In genomic region chr2:215784371-215784783, GRCh38 we compare ENCODE assay signal across 17 cellular contexts.
DNase-seq lines count a peak whose midpoint lies in the region; ATAC-seq, FAIRE-seq and TF ChIP-seq lines count a peak whose summit lies in the region.
"Had no signal": no experiment of that assay in that cellular context is flagged by ENCODE, and none has a peak within 500 bp of the region (broad histone marks: within the 10 kb centered on the region; RNA-seq: fewer than 3 reads in every experiment).

No MANE protein-coding gene starts in this region.

- H3K27ac Mint-ChIP-seq in GM23338: no peak overlapping the region; the same call in 1 of the 2 replicates
- H3K27ac Mint-ChIP-seq: activated CD8-positive, alpha-beta T cell treated with anti-CD3 and anti-CD28 coated beads for 36 hours; naive thymus-derived CD8-positive, alpha-beta T cell had no signal

- FAIRE-seq in K562 (lab: Jason Lieb, UNC): no peak

- TF ChIP-seq CTCF in GM23338 (conservative IDR thresholded peaks at IDR 0.05; ENCODE audit: low read depth in 2 of 2) (no peak), K562 (IDR thresholded peaks at IDR 0.05 in 2 of 3, conservative IDR thresholded peaks at IDR 0.05 in 1 of 3; ENCODE audit: insufficient read depth in 2 of 3, low read depth in 1 of 3, low read length in 3 of 3) (no peak)

- 62% methylated on average over 3 of the region's 3 CpGs for WGBS in K562 (ENCODE audit: insufficient coverage, low coverage, missing lambda C conversion rate)

- H3F3A ChIP-seq in GM23338 (replicated peaks; ENCODE audit: low read depth): no peaks in the 10 kb centered on the region

- no peaks in the 10 kb centered on the region for H3K9me3 Mint-ChIP-seq in GM23338
- H3K9me3 Mint-ChIP-seq: activated CD8-positive, alpha-beta T cell treated with anti-CD3 and anti-CD28 coated beads for 36 hours; naive thymus-derived CD8-positive, alpha-beta T cell had no signal

- DNase-seq in GM23338 (ENCODE audit: low spot score) (no peak), K562 (ENCODE audit: extremely low read depth in 1 of 4, low spot score in 3 of 4) (no peak), hepatic stellate cell (ENCODE audit: low spot score) (peak; percentile 37), NCI-H69 (lab: John Stamatoyannopoulos, UW) (no peak), mucosa of gallbladder (ENCODE audit: low spot score) (no peak)
- DNase-seq: activated CD8-positive, alpha-beta T cell treated with anti-CD3 and anti-CD28 coated beads for 36 hours; adrenal gland; DMS79 treated with DMSO at 0.1 percent for 48 hours; hypothalamus; naive thymus-derived CD8-positive, alpha-beta T cell; NCI-H524 treated with DMSO at 0.1 percent for 48 hours; SW 1271; upper lobe of left lung had no signal

- H4K20me1 ChIP-seq in GM23338 (replicated peaks; ENCODE audit: insufficient read depth): no peaks in the 10 kb centered on the region
- H4K20me1 ChIP-seq in K562 (replicated peaks; ENCODE audit: control insufficient read depth, insufficient read depth, low read length): no peaks in the 10 kb centered on the region

- intact Hi-C loops in K562 (cut with micrococcal nuclease): no loop called here

- H3K27me3 ChIP-seq in GM23338 (ENCODE audit: insufficient read depth): no peaks in the 10 kb centered on the region
- H3K27me3 ChIP-seq in K562 (ENCODE audit: control insufficient read depth in 2 of 2, insufficient read depth in 2 of 2, low read length in 2 of 2): no peaks in the 10 kb centered on the region
- H3K27me3 ChIP-seq in stomach smooth muscle (ENCODE audit: control insufficient read depth in 1 of 2, insufficient read depth in 2 of 2, low read length in 2 of 2): no peaks in the 10 kb centered on the region
- H3K27me3 ChIP-seq: adrenal gland, upper lobe of left lung had no signal

- H3K79me2 ChIP-seq in GM23338 (replicated peaks; ENCODE audit: insufficient read depth) (no peaks in the 10 kb centered on the region), K562 (ENCODE audit: control insufficient read depth, insufficient read depth, low read length) (no peaks in the 10 kb centered on the region)

- no TSS peak for BruUV-seq in K562 (replicated peaks; lab: Mats Ljungman, UMichigan)

- H3K36me3 ChIP-seq in GM23338 (ENCODE audit: insufficient read depth) (no peaks in the 10 kb centered on the region), K562 (ENCODE audit: control insufficient read depth, insufficient read depth, low read length) (no peaks in the 10 kb centered on the region), stomach smooth muscle (ENCODE audit: control insufficient read depth in 2 of 2, insufficient read depth in 2 of 2, low read length in 2 of 2) (no peaks in the 10 kb centered on the region)
- H3K36me3 ChIP-seq: adrenal gland, upper lobe of left lung had no signal

- TF ChIP-seq RAD21 in K562 (CRISPR knock-in tag; conservative IDR thresholded peaks at IDR 0.05 in 1 of 2, IDR thresholded peaks at IDR 0.05 in 1 of 2): no peak

- H3K9ac ChIP-seq in K562 (ENCODE audit: insufficient read depth in 1 of 2, low read depth in 2 of 2, low read length in 2 of 2) (no peak overlapping the region; a peak in 1 of 4 replicates), stomach smooth muscle (ENCODE audit: low read length in 2 of 2) (peak overlapping the region in 1 of 2 donors; percentile 30)
- H3K9ac ChIP-seq: KMS-11 had no signal

- in situ Hi-C loops in K562 (cut with MboI): no loop called here

- H3K27ac ChIP-seq in GM23338 (ENCODE audit: low read depth) (no peak overlapping the region), K562 (ENCODE audit: extremely low read depth, low read depth, low read length) (no peak overlapping the region), stomach smooth muscle (ENCODE audit: low read length) (peak overlapping the region; percentile 85)
- H3K27ac ChIP-seq: KMS-11, upper lobe of left lung had no signal

- ATAC-seq in GM23338 (no peak), K562 (no peak), GM19397 (IDR thresholded peaks at IDR 0.05; ENCODE audit: unreplicated experiment) (no peak), GM21381 (IDR thresholded peaks at IDR 0.05; ENCODE audit: unreplicated experiment) (no peak)
- ATAC-seq: activated CD8-positive, alpha-beta T cell treated with anti-CD3 and anti-CD28 coated beads for 36 hours; naive thymus-derived CD8-positive, alpha-beta T cell had no signal

- H3K4me2 ChIP-seq in GM23338: no peak overlapping the region
- H3K4me2 ChIP-seq in K562 (ENCODE audit: insufficient read depth, low read length): no peak overlapping the region
- H3K4me2 ChIP-seq: KMS-11 had no signal

- H2AFZ ChIP-seq in GM23338 (peak overlapping the region; percentile 83), K562 (ENCODE audit: low read depth, low read length) (peak overlapping the region; percentile 56; the same call in 1 of the 2 replicates)

- H3K27me3 Mint-ChIP-seq in GM23338 (ENCODE audit: insufficient read depth, low read depth, poor library complexity): no peaks in the 10 kb centered on the region

- CTCF ChIA-PET in K562 (lab: Yijun Ruan, JAX; ENCODE audit: low intra/inter-chr PET ratio): no interaction called here

- no peaks in the 10 kb centered on the region for H3K36me3 Mint-ChIP-seq in GM23338 (ENCODE audit: low read depth)
- H3K36me3 Mint-ChIP-seq: naive thymus-derived CD8-positive, alpha-beta T cell had no signal

- no peaks in the 10 kb centered on the region for H3K9me3 ChIP-seq in K562 (replicated peaks; ENCODE audit: control insufficient read depth, insufficient read depth, low read depth, low read length)
- H3K9me3 ChIP-seq in stomach smooth muscle (ENCODE audit: control insufficient read depth in 2 of 2, low read length in 2 of 2): no peaks in the 10 kb centered on the region
- H3K9me3 ChIP-seq: adrenal gland, upper lobe of left lung had no signal

- H3K4me3 ChIP-seq in GM23338 (no peak overlapping the region), K562 (no peak overlapping the region), stomach smooth muscle (ENCODE audit: low read length in 2 of 2) (peak overlapping the region; percentile 40 to 42)
- H3K4me3 ChIP-seq: adrenal gland, upper lobe of left lung had no signal

- TF ChIP-seq POLR2A in K562 (conservative IDR thresholded peaks at IDR 0.05): no peak

- POLR2A ChIA-PET in K562 (lab: Yijun Ruan, JAX): interaction anchor here (1.5 kb wide), 1 partner anchor 13 kb away, joined by 3 read pairs; no protein-coding TSS in a partner anchor

- H3K4me1 Mint-ChIP-seq in GM23338: no peaks in the 10 kb centered on the region; the same call in 2 of the 3 replicates
- H3K4me1 Mint-ChIP-seq: naive thymus-derived CD8-positive, alpha-beta T cell had no signal

- peaks cover 8% of the 10 kb centered on the region; the same call in 1 of the 2 replicates for H3K9me2 ChIP-seq in GM23338 (ENCODE audit: insufficient read depth)

- H3K9me1 ChIP-seq in K562 (ENCODE audit: control insufficient read depth, insufficient read depth, low read length): no peaks in the 10 kb centered on the region

- TF ChIP-seq EP300 in K562 (IDR thresholded peaks at IDR 0.05; ENCODE audit: low read length): no peak

- H3K4me1 ChIP-seq in GM23338 (ENCODE audit: insufficient read depth) (no peaks in the 10 kb centered on the region; the same call in 1 of the 2 replicates), K562 (replicated peaks in 1 of 2; ENCODE audit: control insufficient read depth in 2 of 2, insufficient read depth in 2 of 2, low read length in 2 of 2) (peaks cover 5 to 30% of the 10 kb centered on the region in 2 experiments; a peak in 3 of 5 replicates), stomach smooth muscle (ENCODE audit: control insufficient read depth, insufficient read depth, low read length) (peaks cover 33% of the 10 kb centered on the region)
- H3K4me1 ChIP-seq: adrenal gland, upper lobe of left lung had no signal

- no peak overlapping the region for H3K4me3 Mint-ChIP-seq in GM23338
- H3K4me3 Mint-ChIP-seq: activated CD8-positive, alpha-beta T cell treated with anti-CD3 and anti-CD28 coated beads for 36 hours; naive thymus-derived CD8-positive, alpha-beta T cell had no signal

TF ChIP-seq in GM23338, 12 proteins besides CTCF, POLR2A, EP300 and RAD21:
- TF ChIP-seq NANOG (IDR thresholded peaks at IDR 0.05; ENCODE audit: borderline replicate concordance) (no peak), EZH2phosphoT487 (IDR thresholded peaks at IDR 0.05; ENCODE audit: unreplicated experiment) (no peak), STAT1 (IDR thresholded peaks at IDR 0.05; ENCODE audit: unreplicated experiment) (no peak), JUNB (IDR thresholded peaks at IDR 0.05; ENCODE audit: unreplicated experiment) (no peak), ETS1 (IDR thresholded peaks at IDR 0.05) (no peak), CREB1 (CRISPR knock-in tag; IDR thresholded peaks at IDR 0.05; ENCODE audit: low read depth) (no peak)
TF ChIP-seq in GM23338: peak in this region for 0.

TF ChIP-seq in K562, 482 proteins besides CTCF, POLR2A, EP300 and RAD21:
- TF ChIP-seq MAFG (tag; conservative IDR thresholded peaks at IDR 0.05) (0 out of 2 replicates have a peak, but pooled peaks have one; percentile 5), CHD4 (IDR thresholded peaks at IDR 0.05; ENCODE audit: insufficient read depth, insufficient replicate concordance, low read depth, low read length, poor library complexity, severe bottlenecking) (no peak), C11orf30 (IDR thresholded peaks at IDR 0.05; ENCODE audit: low read depth) (peak; percentile 23; the same call in 1 of the 2 replicates), NFE2 (IDR thresholded peaks at IDR 0.05; ENCODE audit: low read depth) (peak; percentile 29; the same call in 1 of the 2 replicates)

Comparison
In these comparisons a context has a peak if more than half of its experiments do, and no peak if none do; other contexts are left out.
1. H3K4me3 ChIP-seq: peak in stomach smooth muscle (2 of 2); none in GM23338 (single experiment) and K562 (single experiment).